ENCODE assay signal across 9 cellular contexts in genomic region chr17:41464682-41465081, GRCh38. TPM values are rescaled to one million over a fixed set of nuclear protein-coding genes. Genes with fewer than 3 reads are reported as not detected.
DNase-seq lines count a peak whose midpoint lies in the region; ATAC-seq, FAIRE-seq and TF ChIP-seq lines count a peak whose summit lies in the region.
"Had no signal": no experiment of that assay in that cellular context is flagged by ENCODE, and none has a peak within 500 bp of the region (broad histone marks: within the 10 kb centered on the region; RNA-seq: fewer than 3 reads in every experiment).

No MANE protein-coding gene starts in this region.

- DNase-seq in DMS 273 treated with DMSO at 0.1 percent for 48 hours (lab: John Stamatoyannopoulos, UW) (peak; percentile 10), PC-9 (peak; percentile 73 to 93), fibroblast of mammary gland (ENCODE audit: low read depth) (peak; percentile 86), prostate gland (ENCODE audit: low spot score) (peak; percentile 87), cerebellar nuclear complex (lab: John Stamatoyannopoulos, UW) (no peak), HepG2 (ENCODE audit: low spot score) (no peak), GM19240 (ENCODE audit: insufficient read length, low spot score) (no peak)

- ATAC-seq in HepG2, result no peak
- no peak for ATAC-seq in HG03520 (IDR thresholded peaks at IDR 0.05; ENCODE audit: unreplicated experiment)

- no peaks in the 10 kb centered on the region for H3K79me2 ChIP-seq in PC-9 (ENCODE audit: low read depth)
- no peaks in the 10 kb centered on the region for H3K79me2 ChIP-seq in HepG2 (ENCODE audit: insufficient read depth, low read length)

- H3K4me2 ChIP-seq in PC-9, result peak overlapping the region; percentile 45
- H3K4me2 ChIP-seq in HepG2 (ENCODE audit: low read depth, low read length), result no peak overlapping the region

- 11% methylated on average over 6 of the region's 6 CpGs for WGBS in prostate gland
- 1% methylated on average over 6 of the region's 6 CpGs for WGBS in HepG2 (ENCODE audit: low lambda C conversion rate)

- H3K9me2 ChIP-seq in PC-9 (ENCODE audit: insufficient read depth), result no peaks in the 10 kb centered on the region

- FAIRE-seq in HepG2 (lab: Jason Lieb, UNC), result no peak

- H3K9ac ChIP-seq in HepG2 (ENCODE audit: insufficient read depth, low read depth, low read length), result no peak overlapping the region

- TF ChIP-seq POLR2A in prostate gland (IDR thresholded peaks at IDR 0.05) (no peak), HepG2 (IDR thresholded peaks at IDR 0.05; ENCODE audit: insufficient read depth in 1 of 2, low read depth in 2 of 2, low read length in 2 of 2) (no peak)

- TF ChIP-seq EP300 in HepG2 (IDR thresholded peaks at IDR 0.05; ENCODE audit: low read depth in 2 of 2, low read length in 2 of 2) (no peak), HepG2 (CRISPR knock-in tag; IDR thresholded peaks at IDR 0.05; ENCODE audit: borderline replicate concordance) (no peak)

- POLR2A ChIA-PET in PC-9 (lab: Charles Lee; ENCODE audit: unreplicated experiment) (interaction anchor here (0.5 to 0.6 kb wide), 3 partner anchors 12 to 839 kb away, joined by 3 to 11 read pairs (median 6); no protein-coding TSS in a partner anchor), HepG2 (lab: Yijun Ruan, JAX) (no interaction called here)

- H3K27me3 ChIP-seq in PC-9 (ENCODE audit: insufficient read depth, low read depth) (no peaks in the 10 kb centered on the region), prostate gland (replicated peaks; ENCODE audit: insufficient read depth) (no peaks in the 10 kb centered on the region), HepG2 (ENCODE audit: control insufficient read depth in 1 of 2, insufficient read depth in 2 of 2, low read length in 2 of 2) (peaks cover 2 to 43% of the 10 kb centered on the region in 2 experiments; a peak in 3 of 5 replicates)

- H3K27ac ChIP-seq in PC-9, result peak overlapping the region; percentile 50
- H3K27ac ChIP-seq in prostate gland, result no peak overlapping the region
- no peak overlapping the region for H3K27ac ChIP-seq in HepG2 (ENCODE audit: extremely low read length, insufficient read depth, low read length)

- no peak for TF ChIP-seq CTCF in PC-9 (conservative IDR thresholded peaks at IDR 0.05)
- no peak for TF ChIP-seq CTCF in fibroblast of mammary gland (conservative IDR thresholded peaks at IDR 0.05; ENCODE audit: control insufficient read depth, insufficient read depth, low read depth, low read length)
- TF ChIP-seq CTCF in prostate gland (IDR thresholded peaks at IDR 0.05), result no peak
- no peak for TF ChIP-seq CTCF in HepG2 (CRISPR knock-in tag; IDR thresholded peaks at IDR 0.05)

- H3K36me3 ChIP-seq in PC-9 (ENCODE audit: low read depth), result no peaks in the 10 kb centered on the region
- no peaks in the 10 kb centered on the region for H3K36me3 ChIP-seq in prostate gland
- no peaks in the 10 kb centered on the region for H3K36me3 ChIP-seq in HepG2 (replicated peaks in 1 of 2; ENCODE audit: control insufficient read depth in 1 of 2, insufficient read depth in 2 of 2, low read length in 2 of 2)

- no peak for TF ChIP-seq RAD21 in HepG2 (CRISPR knock-in tag; IDR thresholded peaks at IDR 0.05)

- intact Hi-C loops in PC-9 (cut with micrococcal nuclease; ENCODE audit: unreplicated experiment), result no loop called here
- intact Hi-C loops in prostate gland (cut with DNase I), result loop anchor here (5.0 kb wide), 1 partner anchor 43 kb away; the partner anchor contains the start of gene KRT13
- intact Hi-C loops in HepG2 (cut with micrococcal nuclease; ENCODE audit: unreplicated experiment), result no loop called here

- peaks cover 10% of the 10 kb centered on the region; the same call in 1 of the 2 replicates for H3F3A ChIP-seq in PC-9 (ENCODE audit: insufficient read depth, low read depth)

- no TSS peak for BruUV-seq in PC-9 (replicated peaks; lab: Mats Ljungman, UMichigan)
- no TSS peak for BruUV-seq in HepG2 (replicated peaks; lab: Mats Ljungman, UMichigan)

- H2AFZ ChIP-seq in PC-9 (no peak overlapping the region), HepG2 (ENCODE audit: low read length) (no peak overlapping the region)

- H3K4me3 ChIP-seq in PC-9, result no peak overlapping the region
- H3K4me3 ChIP-seq in fibroblast of mammary gland (ENCODE audit: control insufficient read depth, low read depth, low read length), result no peak overlapping the region
- no peak overlapping the region for H3K4me3 ChIP-seq in prostate gland
- no peak overlapping the region for H3K4me3 ChIP-seq in HepG2 (replicated peaks in 1 of 3; ENCODE audit: insufficient read depth in 1 of 3, low read depth in 2 of 3, low read length in 3 of 3)

- H4K20me1 ChIP-seq in PC-9 (ENCODE audit: insufficient read depth) (no peaks in the 10 kb centered on the region), HepG2 (ENCODE audit: insufficient read depth, low read length) (no peaks in the 10 kb centered on the region)

- in situ Hi-C loops in HepG2 (cut with HindIII; ENCODE audit: extremely low pct_ligation_motif_present, low pct_unique_long_range_greater_than_20kb), result no loop called here

- CTCF ChIA-PET in PC-9 (lab: Charles Lee), result no interaction called here
- CTCF ChIA-PET in HepG2 (lab: Yijun Ruan, JAX; ENCODE audit: low intra/inter-chr PET ratio, low total read pairs), result no interaction called here

- peaks cover 20% of the 10 kb centered on the region for H3K4me1 ChIP-seq in PC-9 (replicated peaks; ENCODE audit: insufficient read depth)
- H3K4me1 ChIP-seq in prostate gland (replicated peaks), result no peaks in the 10 kb centered on the region
- H3K4me1 ChIP-seq in HepG2 (ENCODE audit: insufficient read depth, low read length), result no peaks in the 10 kb centered on the region

- H3K9me3 ChIP-seq in PC-9 (ENCODE audit: insufficient read depth, low read depth) (no peaks in the 10 kb centered on the region), prostate gland (no peaks in the 10 kb centered on the region), HepG2 (ENCODE audit: low read length) (no peaks in the 10 kb centered on the region)

RNA-seq across cellular contexts. Expression of gene KRT32, which starts 2.5 kb away (rescaled TPM):
- total RNA-seq in PC-9 (2021) (not detected in 2 replicates), prostate gland (not detected), HepG2 (2016; rRNA removed; fragmentation: Illumina TruSeq; extraction: Trizol) (not detected in 2 replicates)
- not detected in 2 replicates for total RNA-seq in HepG2 (2016; cell fraction: cytosol; rRNA removed; fragmentation: Illumina TruSeq; extraction: Trizol; ENCODE audit: low read depth)
- not detected in 2 replicates for total RNA-seq in HepG2 (2016; cell fraction: insoluble cytoplasmic fraction; rRNA removed; fragmentation: Illumina TruSeq; extraction: Trizol)
- not detected in 2 replicates for total RNA-seq in HepG2 (2016; cell fraction: membrane; rRNA removed; fragmentation: Illumina TruSeq; extraction: Trizol)
- total RNA-seq in HepG2 (2016; cell fraction: nucleus; rRNA removed; fragmentation: Illumina TruSeq; extraction: Trizol), result not detected in 2 replicates
- not detected in 2 replicates for polyA plus RNA-seq in HepG2 (2011; rRNA removed)
- not detected in 2 replicates for polyA plus RNA-seq in HepG2 (2011; cell fraction: cytosol; rRNA removed)
- not detected in 2 replicates for polyA plus RNA-seq in HepG2 (2011; cell fraction: nucleus; rRNA removed)
- not detected in 2 replicates for polyA plus RNA-seq in HepG2 (2012)
- not detected in 2 replicates for polyA plus RNA-seq in HepG2 (2016; cell fraction: cytosol; fragmentation: Illumina TruSeq; extraction: Trizol; ENCODE audit: low read depth)
- not detected in 2 replicates for polyA plus RNA-seq in HepG2 (2016; cell fraction: insoluble cytoplasmic fraction; fragmentation: Illumina TruSeq; extraction: Trizol; ENCODE audit: low read depth)
- polyA plus RNA-seq in HepG2 (2016; cell fraction: membrane; fragmentation: Illumina TruSeq; extraction: Trizol; ENCODE audit: low read depth), result not detected in 2 replicates
- polyA plus RNA-seq in HepG2 (2016; cell fraction: nucleus; fragmentation: Illumina TruSeq; extraction: Trizol; ENCODE audit: insufficient read depth, low read depth), result not detected in 2 replicates
- not detected in 2 replicates for polyA minus RNA-seq in HepG2 (2011; rRNA and poly(A)+ RNA removed; ENCODE audit: low replicate concordance)
- not detected in 2 replicates for polyA minus RNA-seq in HepG2 (2011; cell fraction: cytosol; rRNA and poly(A)+ RNA removed)
- not detected in 2 replicates for polyA minus RNA-seq in HepG2 (2011; cell fraction: nucleus; rRNA and poly(A)+ RNA removed)
- total RNA-seq: mesothelial cell of epicardium had no signal

RNA-seq across cellular contexts. Expression of gene KRT35, which starts 16.3 kb away (rescaled TPM):
- total RNA-seq in PC-9 (2021), result not detected in 2 replicates
- not detected for total RNA-seq in prostate gland
- total RNA-seq in HepG2 (2016; rRNA removed; fragmentation: Illumina TruSeq; extraction: Trizol), result not detected in 2 replicates
- total RNA-seq in HepG2 (2016; cell fraction: cytosol; rRNA removed; fragmentation: Illumina TruSeq; extraction: Trizol; ENCODE audit: low read depth), result not detected in 2 replicates
- total RNA-seq in HepG2 (2016; cell fraction: insoluble cytoplasmic fraction; rRNA removed; fragmentation: Illumina TruSeq; extraction: Trizol), result not detected in 2 replicates
- not detected in 2 replicates for total RNA-seq in HepG2 (2016; cell fraction: membrane; rRNA removed; fragmentation: Illumina TruSeq; extraction: Trizol)
- not detected in 2 replicates for total RNA-seq in HepG2 (2016; cell fraction: nucleus; rRNA removed; fragmentation: Illumina TruSeq; extraction: Trizol)
- polyA plus RNA-seq in HepG2 (2011; rRNA removed), result not detected in 2 replicates
- polyA plus RNA-seq in HepG2 (2011; cell fraction: cytosol; rRNA removed), result not detected in 2 replicates
- not detected in 2 replicates for polyA plus RNA-seq in HepG2 (2011; cell fraction: nucleus; rRNA removed)
- polyA plus RNA-seq in HepG2 (2012), result not detected in 2 replicates
- not detected in 2 replicates for polyA plus RNA-seq in HepG2 (2016; cell fraction: cytosol; fragmentation: Illumina TruSeq; extraction: Trizol; ENCODE audit: low read depth)
- polyA plus RNA-seq in HepG2 (2016; cell fraction: insoluble cytoplasmic fraction; fragmentation: Illumina TruSeq; extraction: Trizol; ENCODE audit: low read depth), result not detected in 2 replicates
- polyA plus RNA-seq in HepG2 (2016; cell fraction: membrane; fragmentation: Illumina TruSeq; extraction: Trizol; ENCODE audit: low read depth), result not detected in 2 replicates
- not detected in 2 replicates for polyA plus RNA-seq in HepG2 (2016; cell fraction: nucleus; fragmentation: Illumina TruSeq; extraction: Trizol; ENCODE audit: insufficient read depth, low read depth)
- polyA minus RNA-seq in HepG2 (2011; rRNA and poly(A)+ RNA removed; ENCODE audit: low replicate concordance), result not detected in 2 replicates
- not detected in 2 replicates for polyA minus RNA-seq in HepG2 (2011; cell fraction: cytosol; rRNA and poly(A)+ RNA removed)
- not detected in 2 replicates for polyA minus RNA-seq in HepG2 (2011; cell fraction: nucleus; rRNA and poly(A)+ RNA removed)
- total RNA-seq: mesothelial cell of epicardium had no signal

RNA-seq across cellular contexts. Expression of gene KRT38, which starts 23.9 kb away (rescaled TPM):
- total RNA-seq in PC-9 (2021), result not detected in 2 replicates
- not detected for total RNA-seq in prostate gland
- total RNA-seq in HepG2 (2016; rRNA removed; fragmentation: Illumina TruSeq; extraction: Trizol), result not detected in 2 replicates
- total RNA-seq in HepG2 (2016; cell fraction: cytosol; rRNA removed; fragmentation: Illumina TruSeq; extraction: Trizol; ENCODE audit: low read depth), result not detected in 2 replicates
- total RNA-seq in HepG2 (2016; cell fraction: insoluble cytoplasmic fraction; rRNA removed; fragmentation: Illumina TruSeq; extraction: Trizol), result not detected in 2 replicates
- total RNA-seq in HepG2 (2016; cell fraction: membrane; rRNA removed; fragmentation: Illumina TruSeq; extraction: Trizol), result not detected in 2 replicates
- total RNA-seq in HepG2 (2016; cell fraction: nucleus; rRNA removed; fragmentation: Illumina TruSeq; extraction: Trizol), result not detected in 2 replicates
- polyA plus RNA-seq in HepG2 (2011; rRNA removed), result not detected in 2 replicates
- not detected in 2 replicates for polyA plus RNA-seq in HepG2 (2011; cell fraction: cytosol; rRNA removed)
- polyA plus RNA-seq in HepG2 (2011; cell fraction: nucleus; rRNA removed), result 0.10 TPM in 1 of 2 replicates, not detected in the other
- not detected in 2 replicates for polyA plus RNA-seq in HepG2 (2012)
- polyA plus RNA-seq in HepG2 (2016; cell fraction: cytosol; fragmentation: Illumina TruSeq; extraction: Trizol; ENCODE audit: low read depth), result not detected in 2 replicates
- polyA plus RNA-seq in HepG2 (2016; cell fraction: insoluble cytoplasmic fraction; fragmentation: Illumina TruSeq; extraction: Trizol; ENCODE audit: low read depth), result not detected in 2 replicates
- not detected in 2 replicates for polyA plus RNA-seq in HepG2 (2016; cell fraction: membrane; fragmentation: Illumina TruSeq; extraction: Trizol; ENCODE audit: low read depth)
- polyA plus RNA-seq in HepG2 (2016; cell fraction: nucleus; fragmentation: Illumina TruSeq; extraction: Trizol; ENCODE audit: insufficient read depth, low read depth), result not detected in 2 replicates
- polyA minus RNA-seq in HepG2 (2011; rRNA and poly(A)+ RNA removed; ENCODE audit: low replicate concordance), result 0.05 TPM in 1 of 2 replicates, not detected in the other
- not detected in 2 replicates for polyA minus RNA-seq in HepG2 (2011; cell fraction: cytosol; rRNA and poly(A)+ RNA removed)
- not detected in 2 replicates for polyA minus RNA-seq in HepG2 (2011; cell fraction: nucleus; rRNA and poly(A)+ RNA removed)
- total RNA-seq: mesothelial cell of epicardium had no signal

RNA-seq across cellular contexts. Expression of gene KRT36, which starts 25.0 kb away (rescaled TPM):
- total RNA-seq in PC-9 (2021) (not detected in 2 replicates), prostate gland (not detected), HepG2 (2016; rRNA removed; fragmentation: Illumina TruSeq; extraction: Trizol) (not detected in 2 replicates)
- total RNA-seq in HepG2 (2016; cell fraction: cytosol; rRNA removed; fragmentation: Illumina TruSeq; extraction: Trizol; ENCODE audit: low read depth), result not detected in 2 replicates
- not detected in 2 replicates for total RNA-seq in HepG2 (2016; cell fraction: insoluble cytoplasmic fraction; rRNA removed; fragmentation: Illumina TruSeq; extraction: Trizol)
- not detected in 2 replicates for total RNA-seq in HepG2 (2016; cell fraction: membrane; rRNA removed; fragmentation: Illumina TruSeq; extraction: Trizol)
- not detected in 2 replicates for total RNA-seq in HepG2 (2016; cell fraction: nucleus; rRNA removed; fragmentation: Illumina TruSeq; extraction: Trizol)
- polyA plus RNA-seq in HepG2 (2011; rRNA removed), result not detected in 2 replicates
- not detected in 2 replicates for polyA plus RNA-seq in HepG2 (2011; cell fraction: cytosol; rRNA removed)
- not detected in 2 replicates for polyA plus RNA-seq in HepG2 (2011; cell fraction: nucleus; rRNA removed)
- polyA plus RNA-seq in HepG2 (2012), result not detected in 2 replicates
- polyA plus RNA-seq in HepG2 (2016; cell fraction: cytosol; fragmentation: Illumina TruSeq; extraction: Trizol; ENCODE audit: low read depth), result not detected in 2 replicates
- not detected in 2 replicates for polyA plus RNA-seq in HepG2 (2016; cell fraction: insoluble cytoplasmic fraction; fragmentation: Illumina TruSeq; extraction: Trizol; ENCODE audit: low read depth)
- not detected in 2 replicates for polyA plus RNA-seq in HepG2 (2016; cell fraction: membrane; fragmentation: Illumina TruSeq; extraction: Trizol; ENCODE audit: low read depth)
- not detected in 2 replicates for polyA plus RNA-seq in HepG2 (2016; cell fraction: nucleus; fragmentation: Illumina TruSeq; extraction: Trizol; ENCODE audit: insufficient read depth, low read depth)
- polyA minus RNA-seq in HepG2 (2011; rRNA and poly(A)+ RNA removed; ENCODE audit: low replicate concordance), result not detected in 2 replicates
- polyA minus RNA-seq in HepG2 (2011; cell fraction: cytosol; rRNA and poly(A)+ RNA removed), result not detected in 2 replicates
- not detected in 2 replicates for polyA minus RNA-seq in HepG2 (2011; cell fraction: nucleus; rRNA and poly(A)+ RNA removed)
- total RNA-seq: mesothelial cell of epicardium had no signal

RNA-seq across cellular contexts. Expression of gene KRT37, which starts 40.3 kb away (rescaled TPM):
- total RNA-seq in PC-9 (2021), result not detected in 2 replicates
- not detected for total RNA-seq in prostate gland
- not detected in 2 replicates for total RNA-seq in HepG2 (2016; rRNA removed; fragmentation: Illumina TruSeq; extraction: Trizol)
- total RNA-seq in HepG2 (2016; cell fraction: cytosol; rRNA removed; fragmentation: Illumina TruSeq; extraction: Trizol; ENCODE audit: low read depth), result not detected in 2 replicates
- 0.06 and 0.16 TPM in 2 replicates for total RNA-seq in HepG2 (2016; cell fraction: insoluble cytoplasmic fraction; rRNA removed; fragmentation: Illumina TruSeq; extraction: Trizol)
- total RNA-seq in HepG2 (2016; cell fraction: membrane; rRNA removed; fragmentation: Illumina TruSeq; extraction: Trizol), result not detected in 2 replicates
- not detected in 2 replicates for total RNA-seq in HepG2 (2016; cell fraction: nucleus; rRNA removed; fragmentation: Illumina TruSeq; extraction: Trizol)
- polyA plus RNA-seq in HepG2 (2011; rRNA removed), result 0.69 and 0.76 TPM in 2 replicates
- 0.58 and 0.74 TPM in 2 replicates for polyA plus RNA-seq in HepG2 (2011; cell fraction: cytosol; rRNA removed)
- polyA plus RNA-seq in HepG2 (2011; cell fraction: nucleus; rRNA removed), result 0.27 and 0.45 TPM in 2 replicates
- 0.27 TPM in 1 of 2 replicates, not detected in the other for polyA plus RNA-seq in HepG2 (2012)
- polyA plus RNA-seq in HepG2 (2016; cell fraction: cytosol; fragmentation: Illumina TruSeq; extraction: Trizol; ENCODE audit: low read depth), result 0.09 TPM in 1 of 2 replicates, not detected in the other
- 0.15 and 0.33 TPM in 2 replicates for polyA plus RNA-seq in HepG2 (2016; cell fraction: insoluble cytoplasmic fraction; fragmentation: Illumina TruSeq; extraction: Trizol; ENCODE audit: low read depth)
- polyA plus RNA-seq in HepG2 (2016; cell fraction: membrane; fragmentation: Illumina TruSeq; extraction: Trizol; ENCODE audit: low read depth), result 0.13 and 0.14 TPM in 2 replicates
- not detected in 2 replicates for polyA plus RNA-seq in HepG2 (2016; cell fraction: nucleus; fragmentation: Illumina TruSeq; extraction: Trizol; ENCODE audit: insufficient read depth, low read depth)
- 0.54 TPM in 1 of 2 replicates, not detected in the other for polyA minus RNA-seq in HepG2 (2011; rRNA and poly(A)+ RNA removed; ENCODE audit: low replicate concordance)
- 0.40 and 0.44 TPM in 2 replicates for polyA minus RNA-seq in HepG2 (2011; cell fraction: cytosol; rRNA and poly(A)+ RNA removed)
- not detected in 2 replicates for polyA minus RNA-seq in HepG2 (2011; cell fraction: nucleus; rRNA and poly(A)+ RNA removed)
- total RNA-seq: mesothelial cell of epicardium had no signal

Comparison
In these comparisons a context has a peak if more than half of its experiments do, and no peak if none do; other contexts are left out.
1. DNase-seq: peak in DMS 273 treated with DMSO at 0.1 percent for 48 hours (single experiment), PC-9 (2 of 2), fibroblast of mammary gland (single experiment) and prostate gland (single experiment); none in cerebellar nuclear complex (0 of 2), HepG2 (single experiment) and GM19240 (single experiment).